Comparison of ENCODE assay signal across 22 cellular contexts in the genomic region with DNA sequence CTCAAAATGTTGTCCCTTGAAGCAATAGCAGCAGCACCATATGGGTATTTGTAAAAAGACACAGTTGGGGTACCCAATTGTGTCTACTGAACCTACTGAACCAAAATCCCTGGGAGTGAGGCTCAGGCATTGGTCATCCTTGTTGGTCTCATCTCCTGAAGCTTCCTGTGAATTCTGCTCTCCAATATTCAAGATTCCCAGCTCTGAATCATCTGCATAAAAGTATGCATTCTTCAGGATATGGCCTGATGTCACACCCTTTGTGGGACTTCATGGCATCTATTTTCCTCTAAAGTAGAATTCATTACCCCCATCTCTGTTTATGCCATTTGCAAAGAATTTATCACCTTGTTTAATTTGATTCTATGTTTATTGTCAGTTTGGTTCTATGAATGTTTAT. TPM values are rescaled to one million over a fixed set of nuclear protein-coding genes. Genes with fewer than 3 reads are reported as not detected.
DNase-seq lines count a peak whose midpoint lies in the region; ATAC-seq and TF ChIP-seq lines count a peak whose summit lies in the region.
"Had no signal": no experiment of that assay in that cellular context is flagged by ENCODE, and none has a peak within 500 bp of the region (broad histone marks: within the 10 kb centered on the region; RNA-seq: fewer than 3 reads in every experiment).

No MANE protein-coding gene starts in this region.

- peaks cover 75% of the 10 kb centered on the region for H3K36me3 Mint-ChIP-seq in HFFc6 (ENCODE audit: low read depth)
- H3K36me3 Mint-ChIP-seq: CD4-positive, alpha-beta memory T cell had no signal

- TF ChIP-seq EP300 in transverse colon (IDR thresholded peaks at IDR 0.05; ENCODE audit: low read depth): no peak

- TF ChIP-seq POLR2A in transverse colon (IDR thresholded peaks at IDR 0.05): no peak

- peak overlapping the region; percentile 73 for H3K27ac Mint-ChIP-seq in HFFc6
- H3K27ac Mint-ChIP-seq: B cell; CD4-positive, alpha-beta memory T cell; IgD-negative memory B cell had no signal

- peak overlapping the region; percentile 32; the same call in 1 of the 2 replicates for H3K4me3 Mint-ChIP-seq in HFFc6
- H3K4me3 Mint-ChIP-seq: B cell; CD4-positive, alpha-beta memory T cell; IgD-negative memory B cell had no signal

- intact Hi-C loops in left ventricle myocardium inferior (cut with micrococcal nuclease): no loop called here
- intact Hi-C loops in lower lobe of right lung (cut with DNase I): no loop called here
- intact Hi-C loops in transverse colon (cut with DNase I; ENCODE audit: low total_unique reads): no loop called here

- DNase-seq in AG20443 (ENCODE audit: low spot score) (peak; percentile 66), HFFc6 (peak; percentile 59), adipocyte (ENCODE audit: low read depth) (peak; percentile 19), kidney tubule cell (ENCODE audit: low spot score) (peak; percentile 53), left ventricle myocardium inferior (no peak), lower lobe of right lung (no peak), transverse colon (no peak), NCI-H1930 (lab: John Stamatoyannopoulos, UW) (no peak)
- DNase-seq: Calu3; CD4-positive, alpha-beta memory T cell; Kasumi-1; MV-4-11; NCI-H1417; NCI-H2029; NCI-H2171; NCI-H446 treated with DMSO at 0.1 percent for 48 hours; NK-92 treated with Interleukin-12 subunit alpha and Interleukin-12 subunit beta, amount 100 ng/mL, for 24 hours; SIG-M5 had no signal

- peaks cover 9% of the 10 kb centered on the region for H3K4me1 ChIP-seq in adipocyte (ENCODE audit: control insufficient read depth, insufficient read depth, low read length)
- no peaks in the 10 kb centered on the region for H3K4me1 ChIP-seq in left ventricle myocardium inferior
- no peaks in the 10 kb centered on the region for H3K4me1 ChIP-seq in lower lobe of right lung
- H3K4me1 ChIP-seq in transverse colon: no peaks in the 10 kb centered on the region

- in situ Hi-C loops in transverse colon (cut with MboI; ENCODE audit: low pct_ligation_motif_present in 1 of 4, low pct_unique_long_range_greater_than_20kb in 1 of 4, low sequenced_read_pairs in 3 of 4): no loop called here

- H3K4me3 ChIP-seq in adipocyte (ENCODE audit: low read length) (no peak overlapping the region), left ventricle myocardium inferior (no peak overlapping the region), lower lobe of right lung (no peak overlapping the region), transverse colon (no peak overlapping the region)
- H3K4me3 ChIP-seq: GM12878 had no signal

- H3K4me1 Mint-ChIP-seq in HFFc6 (ENCODE audit: low read depth): peaks cover 50% of the 10 kb centered on the region
- H3K4me1 Mint-ChIP-seq: B cell; CD4-positive, alpha-beta memory T cell; IgD-negative memory B cell had no signal

- no peaks in the 10 kb centered on the region for H3K27me3 Mint-ChIP-seq in HFFc6 (ENCODE audit: insufficient read depth)
- H3K27me3 Mint-ChIP-seq: B cell, IgD-negative memory B cell had no signal

- H3K9me3 Mint-ChIP-seq in HFFc6: no peaks in the 10 kb centered on the region; the same call in 1 of the 2 replicates

- H3K9me3 ChIP-seq in adipocyte (ENCODE audit: control insufficient read depth, low read length) (no peaks in the 10 kb centered on the region), left ventricle myocardium inferior (replicated peaks) (no peaks in the 10 kb centered on the region), lower lobe of right lung (no peaks in the 10 kb centered on the region), transverse colon (no peaks in the 10 kb centered on the region)

- no peak overlapping the region for H3K9ac ChIP-seq in adipocyte (ENCODE audit: low read length)

- TF ChIP-seq CTCF in HFFc6 (IDR thresholded peaks at IDR 0.05): no peak
- TF ChIP-seq CTCF in left ventricle myocardium inferior (IDR thresholded peaks at IDR 0.05; ENCODE audit: borderline replicate concordance): no peak
- no peak for TF ChIP-seq CTCF in lower lobe of right lung (IDR thresholded peaks at IDR 0.05)
- no peak for TF ChIP-seq CTCF in transverse colon (IDR thresholded peaks at IDR 0.05)

- H3K36me3 ChIP-seq in adipocyte (ENCODE audit: control insufficient read depth, insufficient read depth, low read length, severe bottlenecking) (no peaks in the 10 kb centered on the region), left ventricle myocardium inferior (no peaks in the 10 kb centered on the region), lower lobe of right lung (no peaks in the 10 kb centered on the region), transverse colon (no peaks in the 10 kb centered on the region)

- H3K27ac ChIP-seq in left ventricle myocardium inferior (replicated peaks): no peak overlapping the region
- H3K27ac ChIP-seq in lower lobe of right lung: no peak overlapping the region
- no peak overlapping the region for H3K27ac ChIP-seq in transverse colon

- H3K27me3 ChIP-seq in adipocyte (replicated peaks; ENCODE audit: control insufficient read depth, insufficient read depth, low read length): no peaks in the 10 kb centered on the region
- H3K27me3 ChIP-seq in left ventricle myocardium inferior (ENCODE audit: low read depth): no peaks in the 10 kb centered on the region
- no peaks in the 10 kb centered on the region for H3K27me3 ChIP-seq in lower lobe of right lung (ENCODE audit: low read depth)
- no peaks in the 10 kb centered on the region for H3K27me3 ChIP-seq in transverse colon

- ATAC-seq in lower lobe of right lung: no peak
- ATAC-seq: GM12878 had no signal

RNA-seq across cellular contexts. Expression of gene PTX3, which starts 13.3 kb away (rescaled TPM):
- total RNA-seq in HFFc6 (2021; fragmentation: NEBNext Ultra II Directional; extraction: Animal tissue kit (Norgen Biotek cat#: 25700)): 10 to 100 TPM; 21.0 to 45.4 (median 44.5) TPM
- total RNA-seq in left ventricle myocardium inferior (0.52 TPM), lower lobe of right lung (3.2 TPM), transverse colon (10 to 100 TPM in 1 of 4 donors, 1 to 10 TPM in 3; 1.8 to 26.2 (median 3.7) TPM)
- total RNA-seq: GM12878, OCI-LY7 had no signal

Comparison
In these comparisons a context has a peak if more than half of its experiments do, and no peak if none do; other contexts are left out.
1. DNase-seq: peak in AG20443 (single experiment), HFFc6 (single experiment), adipocyte (single experiment) and kidney tubule cell (single experiment); none in left ventricle myocardium inferior (single experiment), lower lobe of right lung (single experiment), transverse colon (single experiment) and NCI-H1930 (0 of 2).